Comparison of ENCODE assay signal across 8 cellular contexts in the genomic region with DNA sequence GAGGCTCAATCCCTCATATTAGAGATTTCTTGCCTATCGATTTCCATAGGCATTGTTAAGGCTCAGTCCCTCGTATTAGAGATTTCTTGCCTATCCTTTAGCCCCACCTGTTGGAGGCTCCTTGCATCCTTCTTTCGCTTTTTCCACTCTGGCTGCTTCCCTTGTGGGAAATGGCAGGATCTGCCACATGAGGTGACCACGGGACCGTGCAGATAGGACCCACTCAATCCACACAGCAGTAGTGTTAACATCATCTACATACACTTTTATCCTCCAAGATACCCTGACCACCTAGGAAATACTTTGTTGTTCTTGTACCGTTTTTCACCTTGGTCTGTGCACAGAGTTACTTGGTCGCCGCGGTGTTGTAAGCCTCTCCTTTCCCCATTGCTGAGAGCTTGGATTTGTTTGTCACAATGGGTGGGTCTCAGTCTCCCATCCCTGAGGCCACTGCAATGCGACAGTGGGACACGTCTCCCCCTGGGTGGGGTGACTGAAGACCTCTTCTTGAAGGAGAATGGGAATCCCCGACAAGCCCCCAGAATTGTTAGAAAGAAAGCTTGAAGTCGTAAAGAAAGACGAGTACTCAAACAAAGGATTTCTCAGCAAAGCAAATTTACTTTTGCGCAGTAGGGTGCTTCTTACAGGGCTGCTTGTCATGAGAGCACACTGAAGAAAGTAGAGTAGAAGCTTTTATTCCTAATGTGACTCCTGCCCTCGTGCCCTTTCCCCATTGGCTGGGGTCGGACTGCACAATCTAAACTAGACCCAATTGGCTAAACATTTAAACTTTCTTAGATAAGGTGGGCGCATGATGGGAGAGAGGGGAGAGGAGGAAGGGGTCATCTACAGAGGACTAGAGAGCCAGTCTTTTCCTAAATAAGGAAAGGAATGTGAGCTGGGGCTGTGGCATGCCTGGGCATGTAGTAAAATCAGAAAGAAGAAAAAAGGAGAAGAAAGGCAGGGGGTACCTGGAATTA. TPM values are rescaled to one million over a fixed set of nuclear protein-coding genes. Genes with fewer than 3 reads are reported as not detected.
A peak's percentile ranks its signal among the peaks of the same experiment; 100 is the strongest.
DNase-seq lines count a peak whose midpoint lies in the region; ATAC-seq, FAIRE-seq and TF ChIP-seq lines count a peak whose summit lies in the region.

No MANE protein-coding gene starts in this region.

- no peak for ATAC-seq in thoracic aorta (ENCODE audit: insufficient number of reproducible peaks, low FRiP score, low read depth)
- ATAC-seq in HG02884 (IDR thresholded peaks at IDR 0.05; ENCODE audit: unreplicated experiment): no peak
- no peak for ATAC-seq in GM18505 (IDR thresholded peaks at IDR 0.05; ENCODE audit: unreplicated experiment)

- no peak for DNase-seq in AG09319 (ENCODE audit: extremely low read depth, low read depth)
- DNase-seq in H7: peak; percentile 23
- DNase-seq in right atrium auricular region (ENCODE audit: low spot score): no peak
- DNase-seq in thoracic aorta (ENCODE audit: low spot score): no peak
- no peak for DNase-seq in stimulated activated CD4-positive, alpha-beta T cell treated with anti-CD3 and anti-CD28 coated beads, Interleukin-4, amount 100 ng/mL, for 1 hour

- H3K36me3 ChIP-seq in H7 (replicated peaks; ENCODE audit: control insufficient read depth, insufficient read depth, low read length) (no peaks in the 10 kb centered on the region; the same call in 1 of the 2 replicates), right atrium auricular region (no peaks in the 10 kb centered on the region), thoracic aorta (no peaks in the 10 kb centered on the region)

- FAIRE-seq in TTC549 (lab: Jason Lieb, UNC): peak; percentile 89

- H3K27ac ChIP-seq in right atrium auricular region (no peak overlapping the region), thoracic aorta (no peak overlapping the region)

- TF ChIP-seq POLR2A in GM18505 (IDR thresholded peaks at IDR 0.05; ENCODE audit: borderline replicate concordance, extremely low read depth, insufficient read depth, insufficient read length): no peak

- H3K4me1 ChIP-seq in right atrium auricular region: peaks cover 0 to 12% of the 10 kb centered on the region in 2 donors
- no peaks in the 10 kb centered on the region for H3K4me1 ChIP-seq in thoracic aorta (ENCODE audit: control insufficient read depth in 1 of 2, low read depth in 2 of 2)

- H3K4me3 ChIP-seq in H7 (ENCODE audit: insufficient read depth, low read depth, low read length) (peak overlapping the region; percentile 32), right atrium auricular region (no peak overlapping the region), thoracic aorta (no peak overlapping the region)

- TF ChIP-seq CTCF in AG09319 (IDR thresholded peaks at IDR 0.05; ENCODE audit: low read depth, low read length) (peak; percentile 47), right atrium auricular region (IDR thresholded peaks at IDR 0.05) (peak; percentile 30 to 77), thoracic aorta (IDR thresholded peaks at IDR 0.05) (peak; percentile 20)

- H3K9me3 ChIP-seq in right atrium auricular region: no peaks in the 10 kb centered on the region
- H3K9me3 ChIP-seq in thoracic aorta: no peaks in the 10 kb centered on the region

- no peaks in the 10 kb centered on the region for H3K27me3 ChIP-seq in H7 (ENCODE audit: control insufficient read depth, insufficient read depth, low read length)
- no peaks in the 10 kb centered on the region for H3K27me3 ChIP-seq in right atrium auricular region
- H3K27me3 ChIP-seq in thoracic aorta (replicated peaks; ENCODE audit: insufficient read depth): no peaks in the 10 kb centered on the region

RNA-seq across cellular contexts. Expression of a gene that starts 19.8 kb away (rescaled TPM):
- 6.2 and 11.3 TPM in 2 replicates for total RNA-seq in H7 (2014; rRNA removed; shearing (Covaris generic))
- total RNA-seq in right atrium auricular region: 10 to 100 TPM in 1 of 2 donors, 1 to 10 TPM in 1; 9.0 to 10.6 TPM
- total RNA-seq in thoracic aorta: 10 to 100 TPM; 12.5 to 41.4 TPM

RNA-seq across cellular contexts. Expression of a gene that starts 29.0 kb away (rescaled TPM):
- total RNA-seq in H7 (2014; rRNA removed; shearing (Covaris generic)): 44.6 and 46.5 TPM in 2 replicates
- total RNA-seq in right atrium auricular region (10 to 100 TPM; 19.7 to 24.4 TPM), thoracic aorta (10 to 100 TPM; 33.2 to 34.1 TPM)

RNA-seq across cellular contexts. Expression of a gene that starts 29.5 kb away (rescaled TPM):
- not detected in 2 replicates for total RNA-seq in H7 (2014; rRNA removed; shearing (Covaris generic))
- total RNA-seq in right atrium auricular region (not detected), thoracic aorta (not detected)
